In the genomic region with DNA sequence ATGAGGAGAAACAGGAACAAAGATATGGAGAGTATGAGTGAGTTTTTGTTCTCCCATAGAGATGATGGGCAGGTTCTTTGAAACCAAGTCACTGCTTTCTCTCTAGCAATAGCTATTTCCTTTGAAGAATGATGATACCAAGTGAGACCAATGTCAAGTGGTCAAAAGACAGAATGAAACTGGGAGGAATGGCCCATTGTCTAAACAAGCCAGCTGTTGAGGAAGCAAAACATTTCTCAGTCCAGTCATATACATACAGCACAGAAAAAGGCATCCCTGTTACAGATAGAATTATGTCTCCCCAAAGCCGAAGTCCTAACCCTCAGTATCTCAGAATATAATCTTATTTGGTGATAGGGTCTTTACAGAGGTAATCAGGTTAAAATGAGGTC, we compare ENCODE assay signal across 22 cellular contexts.
DNase-seq lines count a peak whose midpoint lies in the region; ATAC-seq, FAIRE-seq and TF ChIP-seq lines count a peak whose summit lies in the region.
"Had no signal": no experiment of that assay in that cellular context is flagged by ENCODE, and none has a peak within 500 bp of the region (broad histone marks: within the 10 kb centered on the region; RNA-seq: fewer than 3 reads in every experiment).

No MANE protein-coding gene starts in this region.

- TF ChIP-seq RAD21 in HepG2 (CRISPR knock-in tag; IDR thresholded peaks at IDR 0.05) = no peak

- no peak overlapping the region for H3K4me3 ChIP-seq in HepG2 (replicated peaks in 1 of 3; ENCODE audit: insufficient read depth in 1 of 3, low read depth in 2 of 3, low read length in 3 of 3)
- no peak overlapping the region for H3K4me3 ChIP-seq in right lobe of liver
- H3K4me3 ChIP-seq: body of pancreas, psoas muscle, skin epidermis, transverse colon had no signal

- BruUV-seq in HepG2 (replicated peaks; lab: Mats Ljungman, UMichigan) = no TSS peak

- no peaks in the 10 kb centered on the region for H3K79me2 ChIP-seq in HepG2 (ENCODE audit: insufficient read depth, low read length)

- H3K4me1 ChIP-seq in HepG2 (ENCODE audit: insufficient read depth, low read length) (no peaks in the 10 kb centered on the region), right lobe of liver (no peaks in the 10 kb centered on the region)
- H3K4me1 ChIP-seq: body of pancreas, psoas muscle, transverse colon had no signal

- WGBS in HepG2 (ENCODE audit: low lambda C conversion rate) = 0% methylated on average over 1 of the region's 1 CpG
- 43% methylated on average over 1 of the region's 1 CpG for WGBS in right lobe of liver (ENCODE audit: insufficient coverage, low coverage, low lambda C conversion rate, missing lambda C conversion rate)

- H3K27me3 ChIP-seq in HepG2 (ENCODE audit: control insufficient read depth in 1 of 2, insufficient read depth in 2 of 2, low read length in 2 of 2) (peaks cover 2 to 36% of the 10 kb centered on the region in 2 experiments; a peak in 4 of 5 replicates), right lobe of liver (no peaks in the 10 kb centered on the region)
- H3K27me3 ChIP-seq: body of pancreas had no signal

- TF ChIP-seq POLR2A in HepG2 (IDR thresholded peaks at IDR 0.05; ENCODE audit: insufficient read depth in 1 of 2, low read depth in 2 of 2, low read length in 2 of 2) (no peak), right lobe of liver (IDR thresholded peaks at IDR 0.05) (no peak)

- no peaks in the 10 kb centered on the region for H3K9me3 ChIP-seq in HepG2 (ENCODE audit: low read length)
- H3K9me3 ChIP-seq in right lobe of liver = no peaks in the 10 kb centered on the region
- H3K9me3 ChIP-seq: body of pancreas, psoas muscle, transverse colon had no signal

- no peak overlapping the region for H2AFZ ChIP-seq in HepG2 (ENCODE audit: low read length)

- no peak overlapping the region for H3K4me2 ChIP-seq in HepG2 (ENCODE audit: low read depth, low read length)

- TF ChIP-seq EP300 in HepG2 (IDR thresholded peaks at IDR 0.05; ENCODE audit: low read depth in 2 of 2, low read length in 2 of 2) (no peak), HepG2 (CRISPR knock-in tag; IDR thresholded peaks at IDR 0.05; ENCODE audit: borderline replicate concordance) (no peak)

- no peak for DNase-seq in HepG2 (ENCODE audit: low spot score)
- no peak for DNase-seq in right lobe of liver
- DNase-seq in NCI-H2081 (lab: John Stamatoyannopoulos, UW) = no peak
- no peak for DNase-seq in cerebellum (ENCODE audit: low spot score)
- DNase-seq in effector CD8-positive, alpha-beta T cell (lab: John Stamatoyannopoulos, UW) = no peak
- DNase-seq: activated T-cell treated with anti-CD3 and anti-CD28 coated beads, Interleukin-2, amount 50 U/mL, for 24 hours; body of pancreas; CD4-positive, CD25-positive, alpha-beta regulatory T cell; foreskin fibroblast; mesenchymal stem cell; NCI-H187; NCI-H526 treated with DMSO at 0.1 percent for 48 hours; psoas muscle; T-helper 17 cell; transverse colon had no signal

- ATAC-seq in HepG2 (no peak), right lobe of liver (no peak), GM21723 (IDR thresholded peaks at IDR 0.05; ENCODE audit: unreplicated experiment) (peak; percentile 69), HG03520 (IDR thresholded peaks at IDR 0.05; ENCODE audit: unreplicated experiment) (peak; percentile 65), HG03175 (IDR thresholded peaks at IDR 0.05; ENCODE audit: unreplicated experiment) (no peak)
- ATAC-seq: body of pancreas, left lobe of liver, psoas muscle, T-helper 17 cell had no signal

- H3K36me3 ChIP-seq in HepG2 (replicated peaks in 1 of 2; ENCODE audit: control insufficient read depth in 1 of 2, insufficient read depth in 2 of 2, low read length in 2 of 2) (no peaks in the 10 kb centered on the region), right lobe of liver (no peaks in the 10 kb centered on the region)
- H3K36me3 ChIP-seq: transverse colon had no signal

- in situ Hi-C loops in HepG2 (cut with HindIII; ENCODE audit: extremely low pct_ligation_motif_present, low pct_unique_long_range_greater_than_20kb) = no loop called here

- no peak for TF ChIP-seq CTCF in HepG2 (CRISPR knock-in tag; IDR thresholded peaks at IDR 0.05)
- TF ChIP-seq CTCF in right lobe of liver (IDR thresholded peaks at IDR 0.05) = no peak

- no peak overlapping the region for H3K9ac ChIP-seq in HepG2 (ENCODE audit: insufficient read depth, low read depth, low read length)

- CTCF ChIA-PET in HepG2 (lab: Yijun Ruan, JAX; ENCODE audit: low intra/inter-chr PET ratio, low total read pairs) = no interaction called here

- FAIRE-seq in HepG2 (lab: Jason Lieb, UNC) = no peak
- FAIRE-seq: GM18507 had no signal

- POLR2A ChIA-PET in HepG2 (lab: Yijun Ruan, JAX) = no interaction called here

- no peaks in the 10 kb centered on the region for H4K20me1 ChIP-seq in HepG2 (ENCODE audit: insufficient read depth, low read length)

- H3K27ac ChIP-seq in HepG2 (ENCODE audit: extremely low read length, insufficient read depth, low read length) (no peak overlapping the region), right lobe of liver (no peak overlapping the region)
- H3K27ac ChIP-seq: 22Rv1, body of pancreas, psoas muscle, skin epidermis, transverse colon had no signal

- intact Hi-C loops in HepG2 (cut with micrococcal nuclease; ENCODE audit: unreplicated experiment) = no loop called here
- intact Hi-C loops in right lobe of liver (cut with DNase I) = no loop called here

TF ChIP-seq in HepG2, 621 proteins besides CTCF, POLR2A, EP300 and RAD21:
- TF ChIP-seq, protein P1, sequence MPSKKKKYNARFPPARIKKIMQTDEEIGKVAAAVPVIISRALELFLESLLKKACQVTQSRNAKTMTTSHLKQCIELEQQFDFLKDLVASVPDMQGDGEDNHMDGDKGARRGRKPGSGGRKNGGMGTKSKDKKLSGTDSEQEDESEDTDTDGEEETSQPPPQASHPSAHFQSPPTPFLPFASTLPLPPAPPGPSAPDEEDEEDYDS (CRISPR knock-in tag; IDR thresholded peaks at IDR 0.05) = no peak
- TF ChIP-seq ZNF737 (CRISPR knock-in tag; IDR thresholded peaks at IDR 0.05; ENCODE audit: borderline replicate concordance) = no peak
- peak; percentile 5; the same call in 1 of the 2 replicates for TF ChIP-seq ATF7 (IDR thresholded peaks at IDR 0.05)
- TF ChIP-seq ATF7 (CRISPR knock-in tag; IDR thresholded peaks at IDR 0.05) = no peak
- no peak for TF ChIP-seq ZNF572 (CRISPR knock-in tag; IDR thresholded peaks at IDR 0.05)
- no peak for TF ChIP-seq SP140L (CRISPR knock-in tag; IDR thresholded peaks at IDR 0.05; ENCODE audit: borderline replicate concordance)
- TF ChIP-seq, protein P2, sequence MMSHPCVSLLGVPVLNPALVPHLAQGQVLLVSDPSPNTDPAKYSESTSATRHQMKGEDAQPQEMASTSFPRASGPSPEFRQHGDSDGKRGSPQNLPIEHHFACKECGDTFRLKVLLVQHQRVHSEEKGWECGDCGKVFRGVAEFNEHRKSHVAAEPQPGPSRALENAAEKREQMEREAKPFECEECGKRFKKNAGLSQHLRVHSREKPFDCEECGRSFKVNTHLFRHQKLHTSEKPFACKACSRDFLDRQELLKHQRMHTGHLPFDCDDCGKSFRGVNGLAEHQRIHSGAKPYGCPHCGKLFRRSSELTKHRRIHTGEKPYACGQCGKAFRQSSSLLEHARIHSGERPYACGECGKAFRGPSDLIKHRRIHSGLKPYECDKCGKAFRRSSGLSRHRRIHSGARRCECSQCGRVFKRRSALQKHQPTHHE (CRISPR knock-in tag; IDR thresholded peaks at IDR 0.05; ENCODE audit: borderline replicate concordance) = no peak
TF ChIP-seq in HepG2: peak in this region for 1.

Comparison
In these comparisons a context has a peak if more than half of its experiments do, and no peak if none do; other contexts are left out.
1. ATAC-seq: peak in GM21723 (single experiment) and HG03520 (single experiment); none in HepG2 (single experiment), right lobe of liver (0 of 4) and HG03175 (single experiment).